In genomic region chr1:230849451-230850194, GRCh38 we compare ENCODE assay signal across 8 cellular contexts. TPM values are rescaled to one million over a fixed set of nuclear protein-coding genes. Genes with fewer than 3 reads are reported as not detected.
A peak's percentile ranks its signal among the peaks of the same experiment; 100 is the strongest.
DNase-seq lines count a peak whose midpoint lies in the region; ATAC-seq and TF ChIP-seq lines count a peak whose summit lies in the region.

No MANE protein-coding gene starts in this region.

- H3K27me3 Mint-ChIP-seq in CD4-positive, alpha-beta memory T cell: no peaks in the 10 kb centered on the region

- WGBS in upper lobe of left lung, 2 donors: 60 to 64% methylated on average over 10 to 13 of the region's 13 CpGs

- peaks cover 6 to 19% of the 10 kb centered on the region in 2 donors for H3K36me3 Mint-ChIP-seq in CD4-positive, alpha-beta memory T cell

- no peaks in the 10 kb centered on the region for H3K4me1 Mint-ChIP-seq in CD4-positive, alpha-beta memory T cell

- H3K4me3 Mint-ChIP-seq in CD4-positive, alpha-beta memory T cell: no peak overlapping the region

- no peak overlapping the region for H3K4me3 ChIP-seq in upper lobe of left lung
- H3K4me3 ChIP-seq in CD4-positive, alpha-beta memory T cell (ENCODE audit: low read length in 2 of 2): no peak overlapping the region

- H3K9me3 Mint-ChIP-seq in CD4-positive, alpha-beta memory T cell: peaks cover 0 to 2% (median 0%) of the 10 kb centered on the region in 8 donors

- intact Hi-C loops in CD4-positive, alpha-beta memory T cell (cut with micrococcal nuclease): no loop called here

- TF ChIP-seq CTCF in upper lobe of left lung (IDR thresholded peaks at IDR 0.05): no peak

- TF ChIP-seq EP300 in upper lobe of left lung (IDR thresholded peaks at IDR 0.05): no peak

- peaks cover 0 to 7% (median 2%) of the 10 kb centered on the region in 4 donors for H3K9me3 ChIP-seq in upper lobe of left lung
- H3K9me3 ChIP-seq in CD4-positive, alpha-beta memory T cell (ENCODE audit: control insufficient read depth in 1 of 2, low read length in 2 of 2): no peaks in the 10 kb centered on the region

- DNase-seq in M059J (ENCODE audit: low read depth): peak; percentile 96
- DNase-seq in medulla oblongata (ENCODE audit: extremely low spot score): peak; percentile 69
- peak in 1 of 2 donors; percentile 43 for DNase-seq in upper lobe of left lung
- no peak for DNase-seq in SKM-1 (lab: John Stamatoyannopoulos, UW; ENCODE audit: unreplicated experiment)
- no peak for DNase-seq in CD4-positive, alpha-beta memory T cell

- CTCF ChIA-PET in CD4-positive, alpha-beta memory T cell (lab: Charles Lee; ENCODE audit: partially characterized antibody): no interaction called here

- H3K27ac Mint-ChIP-seq in CD4-positive, alpha-beta memory T cell: no peak overlapping the region

- peaks cover 25 to 45% (median 38%) of the 10 kb centered on the region in 4 donors for H3K4me1 ChIP-seq in upper lobe of left lung
- H3K4me1 ChIP-seq in CD4-positive, alpha-beta memory T cell (ENCODE audit: insufficient read depth, low read length): no peaks in the 10 kb centered on the region

- H3K36me3 ChIP-seq in upper lobe of left lung: peaks cover 0 to 23% (median 6%) of the 10 kb centered on the region in 4 donors
- no peaks in the 10 kb centered on the region for H3K36me3 ChIP-seq in CD4-positive, alpha-beta memory T cell (ENCODE audit: insufficient read depth, low read length)

- POLR2A ChIA-PET in CD4-positive, alpha-beta memory T cell (lab: Charles Lee; ENCODE audit: partially characterized antibody): no interaction called here

- ATAC-seq in upper lobe of left lung (ENCODE audit: low FRiP score in 2 of 2) (peak; percentile 69 to 89), GM19467 (IDR thresholded peaks at IDR 0.05; ENCODE audit: unreplicated experiment) (no peak)
- ATAC-seq in activated CD4-positive, CD25-positive, alpha-beta regulatory T cell treated with anti-CD3 and anti-CD28 coated beads, Interleukin-2, amount 50 U/mL, for 24 hours: no peak

- no peak for TF ChIP-seq POLR2A in upper lobe of left lung (IDR thresholded peaks at IDR 0.05)

- H3K27me3 ChIP-seq in upper lobe of left lung: no peaks in the 10 kb centered on the region
- H3K27me3 ChIP-seq in CD4-positive, alpha-beta memory T cell (ENCODE audit: insufficient read depth, low read length): no peaks in the 10 kb centered on the region

- H3K27ac ChIP-seq in cingulate gyrus (ENCODE audit: low read depth, low read length) (peak overlapping the region; percentile 90), upper lobe of left lung (peak overlapping the region; percentile 69 to 88 (median 78))
- H3K27ac ChIP-seq in CD4-positive, alpha-beta memory T cell (ENCODE audit: low read depth, low read length): no peak overlapping the region

RNA-seq across cellular contexts. Expression of gene C1orf198, which starts 18.7 kb away (rescaled TPM):
- total RNA-seq in M059J (2014; rRNA removed; shearing (Covaris generic)): 56.8 and 83.4 TPM in 2 replicates
- 100 to 1,000 TPM in 5 of 6 donors, 10 to 100 TPM in 1; 51.3 to 241 (median 125) TPM for total RNA-seq in upper lobe of left lung
- total RNA-seq in CD4-positive, alpha-beta memory T cell: 1 to 10 TPM; 4.2 to 4.4 TPM
- polyA plus RNA-seq in CD4-positive, alpha-beta memory T cell: 1 to 10 TPM; 4.8 to 5.0 TPM

Comparison
In these comparisons a context has a peak if more than half of its experiments do, and no peak if none do; other contexts are left out.
1. DNase-seq: peak in M059J (single experiment) and medulla oblongata (single experiment); none in SKM-1 (single experiment) and CD4-positive, alpha-beta memory T cell (0 of 5).
2. ATAC-seq: peak in upper lobe of left lung (2 of 2); none in GM19467 (single experiment) and activated CD4-positive, CD25-positive, alpha-beta regulatory T cell treated with anti-CD3 and anti-CD28 coated beads, Interleukin-2, amount 50 U/mL, for 24 hours (0 of 2).
3. RNA of gene C1orf198, which starts 18.7 kb away (total RNA-seq): 51.3 to 241 TPM in upper lobe of left lung and 56.8 to 83.4 TPM in M059J; 4.2 to 4.4 TPM in CD4-positive, alpha-beta memory T cell; every median in the first group is over 4 times any median in the second.